Comparison of ENCODE assay signal across 2 cellular contexts in genomic region chr3:51461551-51461950, GRCh38. TPM values are rescaled to one million over a fixed set of nuclear protein-coding genes. Genes with fewer than 3 reads are reported as not detected.
DNase-seq lines count a peak whose midpoint lies in the region; TF ChIP-seq lines count a peak whose summit lies in the region.
"Not testable (repeated sequence)": the region's sequence is repeated elsewhere in the genome, so short reads cannot be mapped to it uniquely, and the experiment has no call there.

No MANE protein-coding gene starts in this region.

- not testable (repeated sequence) for H3K4me1 Mint-ChIP-seq in endothelial cell (ENCODE audit: unreplicated experiment)

- POLR2A ChIA-PET in HEK293 (lab: Yijun Ruan, JAX), result not testable (repeated sequence)

- not testable (repeated sequence) for H3K4me3 ChIP-seq in HEK293 (ENCODE audit: low read depth, low read length)

- not testable (repeated sequence) for H3K9me3 Mint-ChIP-seq in endothelial cell (ENCODE audit: unreplicated experiment)

- TF ChIP-seq CTCF in HEK293 (tag by site-specific recombination; IDR thresholded peaks at IDR 0.05); endothelial cell (IDR thresholded peaks at IDR 0.05; ENCODE audit: unreplicated experiment): not testable (repeated sequence)

- not testable (repeated sequence) for H3K27ac Mint-ChIP-seq in endothelial cell (ENCODE audit: unreplicated experiment)

- H3K27ac ChIP-seq in HEK293 (ENCODE audit: extremely low read depth, low read depth, low read length), result not testable (repeated sequence)

- not testable (repeated sequence) for H3K4me1 ChIP-seq in HEK293 (ENCODE audit: control insufficient read depth, insufficient read depth, low read length)

- DNase-seq in endothelial cell (ENCODE audit: low spot score), result not testable (repeated sequence)

- H3K36me3 ChIP-seq in HEK293 (ENCODE audit: control insufficient read depth in 2 of 2, insufficient read depth in 1 of 2, low read length in 2 of 2), result peaks cover 20 to 43% of the 10 kb centered on the region in 2 experiments; a peak in 2 of 3 replicates

- H3K4me3 Mint-ChIP-seq in endothelial cell (ENCODE audit: unreplicated experiment), result peak overlapping the region; percentile 44

- not testable (repeated sequence) for H3K27me3 Mint-ChIP-seq in endothelial cell (ENCODE audit: unreplicated experiment)

- CTCF ChIA-PET in HEK293 (lab: Yijun Ruan, JAX), result not testable (repeated sequence)

- H3K36me3 Mint-ChIP-seq in endothelial cell (ENCODE audit: low read depth, unreplicated experiment), result peaks cover 46% of the 10 kb centered on the region

- H3K9me3 ChIP-seq in HEK293 (ENCODE audit: control insufficient read depth, insufficient read depth, low read depth, low read length), result not testable (repeated sequence)

TF ChIP-seq in HEK293, 187 proteins besides CTCF, POLR2A, EP300 and RAD21:
- peak; percentile 85 for TF ChIP-seq ZNF146 (tag by site-specific recombination; IDR thresholded peaks at IDR 0.05)
- TF ChIP-seq ZNF580 (tag by site-specific recombination; IDR thresholded peaks at IDR 0.05), result 0 out of 2 replicates have a peak, but pooled peaks have one; percentile 59

RNA-seq across cellular contexts. Expression of gene DCAF1, which starts 38.3 kb away (rescaled TPM):
- total RNA-seq in endothelial cell (ENCODE audit: unreplicated experiment), result 10.8 TPM
